11 cellular contexts compared by ENCODE assay signal in genomic region chrX:86806786-86807185, GRCh38.
DNase-seq lines count a peak whose midpoint lies in the region; ATAC-seq and TF ChIP-seq lines count a peak whose summit lies in the region.
"Had no signal": no experiment of that assay in that cellular context is flagged by ENCODE, and none has a peak within 500 bp of the region (broad histone marks: within the 10 kb centered on the region; RNA-seq: fewer than 3 reads in every experiment).

No MANE protein-coding gene starts in this region.

- H3K27ac ChIP-seq in 22Rv1: no peak overlapping the region

- TF ChIP-seq CTCF in 22Rv1 (IDR thresholded peaks at IDR 0.05): peak; percentile 48
- TF ChIP-seq CTCF in epithelial cell of esophagus (IDR thresholded peaks at IDR 0.05; ENCODE audit: insufficient read depth, low read depth, low read length, missing control alignments): peak; percentile 8

- peak; percentile 61 for ATAC-seq in GM18508 (IDR thresholded peaks at IDR 0.05; ENCODE audit: insufficient read depth, unreplicated experiment)
- ATAC-seq in GM21390 (IDR thresholded peaks at IDR 0.05; ENCODE audit: unreplicated experiment): no peak
- ATAC-seq: activated naive CD8-positive, alpha-beta T cell treated with anti-CD3 and anti-CD28 coated beads, Interleukin-2, amount 50 U/mL, for 24 hours had no signal

- DNase-seq in NCI-H2081 treated with DMSO at 0.1 percent for 48 hours (lab: John Stamatoyannopoulos, UW): peak; percentile 21
- peak; percentile 6 for DNase-seq in epithelial cell of esophagus (ENCODE audit: low read depth)
- no peak for DNase-seq in activated effector memory CD4-positive, alpha-beta T cell treated with anti-CD3 and anti-CD28 coated beads, Interleukin-2, amount 50 U/mL, for 16 hours
- DNase-seq in stimulated activated CD4-positive, alpha-beta T cell treated with anti-CD3 and anti-CD28 coated beads, Interleukin-2, amount 100 ng/mL, for 48 hours: no peak
- no peak for DNase-seq in NCI-H510A (lab: John Stamatoyannopoulos, UW)
- DNase-seq: activated naive CD8-positive, alpha-beta T cell treated with anti-CD3 and anti-CD28 coated beads, Interleukin-2, amount 50 U/mL, for 24 hours; CD4-positive, alpha-beta memory T cell had no signal

- no peak overlapping the region for H3K4me3 ChIP-seq in epithelial cell of esophagus (ENCODE audit: low read length)
- H3K4me3 ChIP-seq: lung had no signal

Comparison
In these comparisons a context has a peak if more than half of its experiments do, and no peak if none do; other contexts are left out.
1. DNase-seq: peak in NCI-H2081 treated with DMSO at 0.1 percent for 48 hours (single experiment) and epithelial cell of esophagus (single experiment); none in activated effector memory CD4-positive, alpha-beta T cell treated with anti-CD3 and anti-CD28 coated beads, Interleukin-2, amount 50 U/mL, for 16 hours (single experiment), stimulated activated CD4-positive, alpha-beta T cell treated with anti-CD3 and anti-CD28 coated beads, Interleukin-2, amount 100 ng/mL, for 48 hours (0 of 2) and NCI-H510A (single experiment).